Comparison of ENCODE assay signal across 13 cellular contexts in the genomic region with DNA sequence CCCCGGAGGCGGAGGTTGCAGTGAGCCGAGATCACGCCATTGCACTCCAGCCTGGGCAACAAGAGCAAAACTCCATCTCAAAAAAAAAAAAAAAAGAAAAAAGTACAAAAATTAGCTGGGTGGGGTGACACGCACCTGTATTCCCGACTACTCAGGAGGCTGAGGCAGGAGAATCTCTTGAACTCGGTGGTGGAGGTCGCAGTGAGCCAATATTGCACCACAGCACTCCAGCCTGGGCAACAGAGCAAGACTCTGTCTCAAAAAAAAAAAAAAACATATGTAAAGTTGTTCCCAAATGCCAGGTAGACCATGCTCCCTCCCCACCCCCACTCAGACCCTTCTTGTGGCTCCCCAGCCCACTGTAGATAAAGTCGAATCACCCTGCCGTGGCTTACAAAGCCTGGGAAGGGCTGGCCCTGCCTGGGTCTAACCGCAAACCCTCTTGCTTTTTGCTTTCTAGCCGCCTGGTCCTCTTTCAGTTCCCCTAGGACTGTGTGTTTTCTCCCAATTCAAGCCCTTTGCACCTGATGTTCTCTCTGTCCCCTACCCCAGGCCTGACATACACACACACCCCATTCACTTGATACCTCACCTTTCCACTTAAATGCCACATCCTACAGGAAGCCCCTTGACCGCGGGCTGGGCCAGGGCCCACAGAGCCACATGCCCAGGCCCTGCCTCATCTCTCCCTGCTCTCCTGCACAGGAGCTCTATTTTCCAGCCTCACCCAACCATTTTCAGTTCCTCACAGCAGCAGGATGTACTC. TPM values are rescaled to one million over a fixed set of nuclear protein-coding genes. Genes with fewer than 3 reads are reported as not detected.
DNase-seq lines count a peak whose midpoint lies in the region; ATAC-seq and TF ChIP-seq lines count a peak whose summit lies in the region.
"Had no signal": no experiment of that assay in that cellular context is flagged by ENCODE, and none has a peak within 500 bp of the region (broad histone marks: within the 10 kb centered on the region; RNA-seq: fewer than 3 reads in every experiment).

No MANE protein-coding gene starts in this region.

- H3K4me3 ChIP-seq in neural progenitor cell: no peak overlapping the region
- no peak overlapping the region for H3K4me3 ChIP-seq in trophoblast cell (ENCODE audit: low read depth, low read length)
- H3K4me3 ChIP-seq: upper lobe of left lung had no signal

- H2BK15ac ChIP-seq in H9 (ENCODE audit: low read depth, low read length): no peak overlapping the region

- no peak overlapping the region for H3K9ac ChIP-seq in H9 (ENCODE audit: extremely low read depth, insufficient read length, low read length)
- H3K9ac ChIP-seq in neural progenitor cell: no peak overlapping the region
- H3K9ac ChIP-seq in trophoblast cell (ENCODE audit: low read length): no peak overlapping the region

- peaks cover 12% of the 10 kb centered on the region for H3K36me3 Mint-ChIP-seq in activated CD4-positive, alpha-beta T cell treated with anti-CD3 and anti-CD28 coated beads, Interleukin-2, amount 10 ng/mL, durations not matched to agents 24 days and 14 days (ENCODE audit: low read depth)
- peaks cover 6% of the 10 kb centered on the region for H3K36me3 Mint-ChIP-seq in activated CD4-positive, alpha-beta T cell treated with anti-CD3 and anti-CD28 coated beads for 36 hours (ENCODE audit: low read depth)
- H3K36me3 Mint-ChIP-seq in H9 (ENCODE audit: insufficient read depth in 1 of 3, low read depth in 3 of 3) (peaks cover 5 to 30% (median 26%) of the 10 kb centered on the region in 3 experiments), neural progenitor cell (no peaks in the 10 kb centered on the region)

- intact Hi-C loops in activated CD4-positive, alpha-beta T cell treated with anti-CD3 and anti-CD28 coated beads, Interleukin-2, amount 10 ng/mL, durations not matched to agents 24 days and 14 days (cut with micrococcal nuclease): no loop called here
- intact Hi-C loops in activated CD4-positive, alpha-beta T cell treated with anti-CD3 and anti-CD28 coated beads for 36 hours (cut with DNase I, micrococcal nuclease): no loop called here

- POLR2A ChIA-PET in activated CD4-positive, alpha-beta T cell treated with anti-CD3 and anti-CD28 coated beads for 36 hours (lab: Charles Lee): no interaction called here

- H3K79me2 ChIP-seq in H9 (ENCODE audit: insufficient read depth, low read length): no peaks in the 10 kb centered on the region
- H3K79me2 ChIP-seq in neural progenitor cell (ENCODE audit: low read depth): no peaks in the 10 kb centered on the region
- no peaks in the 10 kb centered on the region for H3K79me2 ChIP-seq in trophoblast cell (ENCODE audit: control insufficient read depth, insufficient read depth, low read length, poor library complexity)

- H2AFZ ChIP-seq in H9 (ENCODE audit: low read length): no peak overlapping the region
- no peak overlapping the region for H2AFZ ChIP-seq in neural progenitor cell (replicated peaks)
- H2AFZ ChIP-seq in trophoblast cell (ENCODE audit: insufficient read depth, low read length, poor library complexity): no peak overlapping the region

- H2AK5ac ChIP-seq in H9 (ENCODE audit: insufficient read length, low read length): no peak overlapping the region
- H2AK5ac ChIP-seq in trophoblast cell (ENCODE audit: low read length): no peak overlapping the region

- H3K27ac ChIP-seq in H9 (ENCODE audit: insufficient read length, low read depth, low read length) (no peak overlapping the region), neural progenitor cell (no peak overlapping the region), trophoblast cell (ENCODE audit: low read depth, low read length) (no peak overlapping the region)
- H3K27ac ChIP-seq: upper lobe of left lung had no signal

- no peak overlapping the region for H3K56ac ChIP-seq in H9 (ENCODE audit: insufficient read length, low read depth, low read length)

- H3K4me1 ChIP-seq in H9 (ENCODE audit: insufficient read depth, low read length) (no peaks in the 10 kb centered on the region), neural progenitor cell (no peaks in the 10 kb centered on the region), trophoblast cell (ENCODE audit: control insufficient read depth in 1 of 2, insufficient read depth in 2 of 2, low read length in 2 of 2) (no peaks in the 10 kb centered on the region)

- no peak overlapping the region for H3K18ac ChIP-seq in H9 (ENCODE audit: insufficient read length, low read depth, low read length)
- no peak overlapping the region for H3K18ac ChIP-seq in trophoblast cell (ENCODE audit: low read length)

- no peak overlapping the region for H3K4ac ChIP-seq in H9 (ENCODE audit: low read depth, low read length)
- no peak overlapping the region for H3K4ac ChIP-seq in trophoblast cell (ENCODE audit: low read depth, low read length)

- no peak overlapping the region for H4K5ac ChIP-seq in H9 (ENCODE audit: insufficient read length, low read depth, low read length)

- H4K91ac ChIP-seq in H9 (ENCODE audit: insufficient read length, low read depth, low read length) (no peak overlapping the region), trophoblast cell (ENCODE audit: low read depth, low read length) (no peak overlapping the region)

- H3K23ac ChIP-seq in H9 (ENCODE audit: insufficient read length, low read depth, low read length): no peak overlapping the region
- no peak overlapping the region for H3K23ac ChIP-seq in trophoblast cell (ENCODE audit: low read length)

- ATAC-seq in activated CD4-positive, alpha-beta T cell treated with anti-CD3 and anti-CD28 coated beads for 36 hours: no peak
- no peak for ATAC-seq in GM18873 (IDR thresholded peaks at IDR 0.05; ENCODE audit: low FRiP score, unreplicated experiment)

- no peaks in the 10 kb centered on the region for H3K27me3 Mint-ChIP-seq in activated CD4-positive, alpha-beta T cell treated with anti-CD3 and anti-CD28 coated beads, Interleukin-2, amount 10 ng/mL, durations not matched to agents 24 days and 14 days
- H3K27me3 Mint-ChIP-seq in activated CD4-positive, alpha-beta T cell treated with anti-CD3 and anti-CD28 coated beads for 36 hours: no peaks in the 10 kb centered on the region
- no peaks in the 10 kb centered on the region for H3K27me3 Mint-ChIP-seq in H9 (ENCODE audit: low read depth)
- H3K27me3 Mint-ChIP-seq in neural progenitor cell (ENCODE audit: insufficient read depth, low read depth): peaks cover 4% of the 10 kb centered on the region

- no CpG with 5 or more reads among the region's 14 CpGs for WGBS in H9 (ENCODE audit: extremely low coverage, insufficient read length, low lambda C conversion rate)
- no CpG with 5 or more reads among the region's 14 CpGs for WGBS in trophoblast cell (ENCODE audit: extremely low coverage, insufficient coverage, insufficient read length)

- no peak overlapping the region for H2BK12ac ChIP-seq in H9 (ENCODE audit: insufficient read length, low read depth, low read length)
- H2BK12ac ChIP-seq in trophoblast cell (ENCODE audit: low read length): no peak overlapping the region

- H3K27me3 ChIP-seq in H9 (ENCODE audit: insufficient read depth, low read length): no peaks in the 10 kb centered on the region
- no peaks in the 10 kb centered on the region for H3K27me3 ChIP-seq in neural progenitor cell
- no peaks in the 10 kb centered on the region for H3K27me3 ChIP-seq in trophoblast cell (ENCODE audit: insufficient read depth, low read length)
- H3K27me3 ChIP-seq: upper lobe of left lung had no signal

- H3K4me1 Mint-ChIP-seq in activated CD4-positive, alpha-beta T cell treated with anti-CD3 and anti-CD28 coated beads, Interleukin-2, amount 10 ng/mL, durations not matched to agents 24 days and 14 days: peaks cover 12% of the 10 kb centered on the region
- H3K4me1 Mint-ChIP-seq in activated CD4-positive, alpha-beta T cell treated with anti-CD3 and anti-CD28 coated beads for 36 hours: peaks cover 10% of the 10 kb centered on the region
- no peaks in the 10 kb centered on the region for H3K4me1 Mint-ChIP-seq in H9
- no peaks in the 10 kb centered on the region for H3K4me1 Mint-ChIP-seq in neural progenitor cell
- H3K4me1 Mint-ChIP-seq: neural crest cell had no signal

- H4K8ac ChIP-seq in H9 (replicated peaks; ENCODE audit: insufficient read length, low read depth, low read length) (no peak overlapping the region), trophoblast cell (ENCODE audit: low read depth, low read length) (no peak overlapping the region)

- H3K4me2 ChIP-seq in H9 (ENCODE audit: insufficient read depth, insufficient read length, low read length) (no peak overlapping the region), neural progenitor cell (no peak overlapping the region), trophoblast cell (ENCODE audit: low read length) (no peak overlapping the region)

- no peak overlapping the region for H2BK5ac ChIP-seq in H9 (ENCODE audit: insufficient read length, low read length)
- H2BK5ac ChIP-seq in trophoblast cell (ENCODE audit: low read depth, low read length, poor library complexity): no peak overlapping the region

- no peaks in the 10 kb centered on the region for H3K79me1 ChIP-seq in H9 (ENCODE audit: insufficient read depth, low read depth, low read length, poor library complexity, severe bottlenecking)
- H3K79me1 ChIP-seq in trophoblast cell (ENCODE audit: low read length): no peaks in the 10 kb centered on the region

- H3K9me3 ChIP-seq in H9 (ENCODE audit: control insufficient read depth, low read depth, low read length) (no peaks in the 10 kb centered on the region), neural progenitor cell (ENCODE audit: low read depth) (no peaks in the 10 kb centered on the region), trophoblast cell (ENCODE audit: insufficient read depth, low read depth, low read length) (no peaks in the 10 kb centered on the region)
- H3K9me3 ChIP-seq: upper lobe of left lung had no signal

- no peak overlapping the region for H2BK20ac ChIP-seq in H9 (ENCODE audit: low read depth, low read length, poor library complexity, severe bottlenecking)

- no peak overlapping the region for H4K12ac ChIP-seq in trophoblast cell (ENCODE audit: low read depth, low read length)

- peak overlapping the region; percentile 49 for H3K27ac Mint-ChIP-seq in activated CD4-positive, alpha-beta T cell treated with anti-CD3 and anti-CD28 coated beads, Interleukin-2, amount 10 ng/mL, durations not matched to agents 24 days and 14 days
- no peak overlapping the region for H3K27ac Mint-ChIP-seq in activated CD4-positive, alpha-beta T cell treated with anti-CD3 and anti-CD28 coated beads for 36 hours
- H3K27ac Mint-ChIP-seq in H9: peak overlapping the region; percentile 27 to 36 (median 31); a peak in 4 of 7 replicates
- peak overlapping the region; percentile 44 for H3K27ac Mint-ChIP-seq in neural progenitor cell
- H3K27ac Mint-ChIP-seq: HFFc6 had no signal

- H3K23me2 ChIP-seq in H9 (ENCODE audit: insufficient read length, low read depth, low read length, poor library complexity, severe bottlenecking): no peaks in the 10 kb centered on the region

- H3T11ph ChIP-seq in H9 (ENCODE audit: low read length): no peak overlapping the region

- H3K4me3 Mint-ChIP-seq in activated CD4-positive, alpha-beta T cell treated with anti-CD3 and anti-CD28 coated beads, Interleukin-2, amount 10 ng/mL, durations not matched to agents 24 days and 14 days: no peak overlapping the region
- no peak overlapping the region for H3K4me3 Mint-ChIP-seq in activated CD4-positive, alpha-beta T cell treated with anti-CD3 and anti-CD28 coated beads for 36 hours
- no peak overlapping the region for H3K4me3 Mint-ChIP-seq in H9
- H3K4me3 Mint-ChIP-seq in neural progenitor cell: no peak overlapping the region
- H3K4me3 Mint-ChIP-seq: HFFc6, neural crest cell had no signal

- H3K14ac ChIP-seq in H9 (ENCODE audit: insufficient read depth, low read length): no peak overlapping the region
- H3K14ac ChIP-seq in trophoblast cell (ENCODE audit: low read length): no peak overlapping the region

- TF ChIP-seq CTCF in H9 (conservative IDR thresholded peaks at IDR 0.05) (no peak), neural progenitor cell (IDR thresholded peaks at IDR 0.05) (no peak)

- DNase-seq in activated CD4-positive, alpha-beta T cell treated with anti-CD3 and anti-CD28 coated beads, Interleukin-2, amount 10 ng/mL, durations not matched to agents 24 days and 14 days: no peak
- no peak for DNase-seq in activated CD4-positive, alpha-beta T cell treated with anti-CD3 and anti-CD28 coated beads for 36 hours
- DNase-seq in H9 (no peak), MV-4-11 (lab: John Stamatoyannopoulos, UW) (peak; percentile 90), neural progenitor cell (ENCODE audit: low spot score) (no peak), trophoblast cell (no peak), RKO (ENCODE audit: low spot score) (no peak)
- DNase-seq: HFFc6; NK-92 treated with Interleukin-12 subunit alpha and Interleukin-12 subunit beta, amount 100 ng/mL, for 24 hours; stimulated activated CD4-positive, alpha-beta T cell treated with anti-CD3 and anti-CD28 coated beads, Interleukin-4, amount 100 ng/mL, for 24 hours had no signal

- H3F3A ChIP-seq in neural progenitor cell (ENCODE audit: low read depth): no peaks in the 10 kb centered on the region

- CTCF ChIA-PET in activated CD4-positive, alpha-beta T cell treated with anti-CD3 and anti-CD28 coated beads for 36 hours (lab: Charles Lee): no interaction called here

- H3K9me3 Mint-ChIP-seq in activated CD4-positive, alpha-beta T cell treated with anti-CD3 and anti-CD28 coated beads, Interleukin-2, amount 10 ng/mL, durations not matched to agents 24 days and 14 days: no peaks in the 10 kb centered on the region
- H3K9me3 Mint-ChIP-seq in activated CD4-positive, alpha-beta T cell treated with anti-CD3 and anti-CD28 coated beads for 36 hours (ENCODE audit: low read depth): no peaks in the 10 kb centered on the region
- H3K9me3 Mint-ChIP-seq in H9: no peaks in the 10 kb centered on the region
- H3K9me3 Mint-ChIP-seq in neural progenitor cell: no peaks in the 10 kb centered on the region
- H3K9me3 Mint-ChIP-seq: HFFc6, neural crest cell had no signal

- H3K36me3 ChIP-seq in neural progenitor cell (no peaks in the 10 kb centered on the region), trophoblast cell (ENCODE audit: control insufficient read depth in 1 of 2, insufficient read depth in 2 of 2, low read length in 2 of 2) (no peaks in the 10 kb centered on the region)
- H3K36me3 ChIP-seq: upper lobe of left lung had no signal

- H2BK120ac ChIP-seq in H9 (ENCODE audit: low read depth, low read length, poor library complexity, severe bottlenecking) (no peak overlapping the region), trophoblast cell (ENCODE audit: insufficient read depth, low read length, poor library complexity) (no peak overlapping the region)

- no peaks in the 10 kb centered on the region for H4K20me1 ChIP-seq in H9 (ENCODE audit: control insufficient read depth, insufficient read depth, insufficient read length)
- H4K20me1 ChIP-seq in neural progenitor cell (ENCODE audit: low read depth): no peaks in the 10 kb centered on the region

RNA-seq across cellular contexts. Expression of gene MAP4K1, which starts 34.4 kb away (rescaled TPM):
- 156 and 172 TPM in 2 replicates for total RNA-seq in activated CD4-positive, alpha-beta T cell treated with anti-CD3 and anti-CD28 coated beads, Interleukin-2, amount 10 ng/mL, durations not matched to agents 24 days and 14 days
- 100 to 1,000 TPM; 195 to 198 TPM for total RNA-seq in activated CD4-positive, alpha-beta T cell treated with anti-CD3 and anti-CD28 coated beads for 36 hours
- total RNA-seq in H9 (2021) (25.7 and 31.1 TPM in 2 replicates), neural progenitor cell (ENCODE audit: low replicate concordance) (1.9 and 3.6 TPM in 2 replicates)
- 0.56 and 0.72 TPM in 2 replicates for polyA plus RNA-seq in trophoblast cell (2013)

RNA-seq across cellular contexts. Expression of gene EIF3K, which starts 35.6 kb away (rescaled TPM):
- total RNA-seq in activated CD4-positive, alpha-beta T cell treated with anti-CD3 and anti-CD28 coated beads, Interleukin-2, amount 10 ng/mL, durations not matched to agents 24 days and 14 days: 321 and 322 TPM in 2 replicates
- total RNA-seq in activated CD4-positive, alpha-beta T cell treated with anti-CD3 and anti-CD28 coated beads for 36 hours: 100 to 1,000 TPM; 269 to 297 TPM
- 341 and 345 TPM in 2 replicates for total RNA-seq in H9 (2021)
- 261 and 432 TPM in 2 replicates for total RNA-seq in neural progenitor cell (ENCODE audit: low replicate concordance)
- 205 and 214 TPM in 2 replicates for polyA plus RNA-seq in trophoblast cell (2013)
